ENCODE assay signal across 1 cellular context in the genomic region with DNA sequence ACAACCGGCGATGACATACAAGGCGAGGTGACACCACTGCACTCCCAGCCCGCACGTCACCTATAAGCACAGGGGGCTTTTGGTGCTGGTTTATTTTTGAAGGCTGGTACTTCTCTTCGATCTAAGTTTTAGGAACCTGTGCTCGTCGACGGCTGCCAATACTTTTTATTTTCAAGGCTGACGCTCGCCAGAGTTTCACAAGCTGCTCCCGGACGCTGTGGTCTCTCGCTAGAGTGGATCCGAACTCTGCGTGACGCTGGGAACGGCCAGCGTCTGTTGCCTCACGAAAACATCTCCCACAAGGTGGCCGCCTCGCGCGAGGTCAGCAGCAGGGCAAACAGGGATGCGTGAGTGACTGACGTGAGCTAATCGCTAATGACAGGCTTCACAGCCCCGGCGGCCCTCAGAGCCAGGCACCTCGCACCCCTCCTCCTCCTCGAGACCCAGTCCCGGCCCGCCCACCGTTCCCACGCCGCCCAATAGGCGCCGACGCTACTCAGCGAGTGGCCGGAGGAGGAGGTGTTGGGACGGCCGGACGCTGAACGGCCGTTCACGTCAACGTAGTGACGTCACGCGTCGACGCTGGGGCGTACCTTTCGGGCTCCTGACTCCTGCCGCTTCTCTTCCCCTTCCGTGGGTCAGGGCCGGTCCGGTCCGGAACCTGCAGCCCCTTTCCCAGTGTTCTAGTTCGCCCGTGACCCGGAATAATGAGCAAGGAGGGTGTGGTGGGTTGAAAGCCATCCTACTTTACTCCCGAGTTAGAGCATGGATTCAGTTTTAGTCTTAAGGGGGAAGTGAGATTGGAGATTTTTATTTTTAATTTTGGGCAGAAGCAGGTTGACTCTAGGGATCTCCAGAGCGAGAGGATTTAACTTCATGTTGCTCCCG.
TF ChIP-seq lines count a peak whose summit lies in the region.

A gene (plus strand): TSS at position 621 of the 888 bp plus-strand sequence. CDS start 15,351 bp downstream, outside the sequence.

TF ChIP-seq in HepG2, 621 proteins besides CTCF, POLR2A, EP300 and RAD21 (continued from another document and continues in another):
- TF ChIP-seq, protein P1, sequence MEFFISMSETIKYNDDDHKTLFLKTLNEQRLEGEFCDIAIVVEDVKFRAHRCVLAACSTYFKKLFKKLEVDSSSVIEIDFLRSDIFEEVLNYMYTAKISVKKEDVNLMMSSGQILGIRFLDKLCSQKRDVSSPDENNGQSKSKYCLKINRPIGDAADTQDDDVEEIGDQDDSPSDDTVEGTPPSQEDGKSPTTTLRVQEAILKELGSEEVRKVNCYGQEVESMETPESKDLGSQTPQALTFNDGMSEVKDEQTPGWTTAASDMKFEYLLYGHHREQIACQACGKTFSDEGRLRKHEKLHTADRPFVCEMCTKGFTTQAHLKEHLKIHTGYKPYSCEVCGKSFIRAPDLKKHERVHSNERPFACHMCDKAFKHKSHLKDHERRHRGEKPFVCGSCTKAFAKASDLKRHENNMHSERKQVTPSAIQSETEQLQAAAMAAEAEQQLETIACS (CRISPR knock-in tag; IDR thresholded peaks at IDR 0.05), result no peak
- TF ChIP-seq ZSCAN20 (CRISPR knock-in tag; IDR thresholded peaks at IDR 0.05; ENCODE audit: borderline replicate concordance), result no peak; the same call in 1 of the 2 replicates
- TF ChIP-seq SATB2 (CRISPR knock-in tag; IDR thresholded peaks at IDR 0.05), result no peak
- no peak for TF ChIP-seq IKZF4 (CRISPR knock-in tag; IDR thresholded peaks at IDR 0.05; ENCODE audit: borderline replicate concordance, low read depth, not compliant biosample characterization)
- TF ChIP-seq, protein P2, sequence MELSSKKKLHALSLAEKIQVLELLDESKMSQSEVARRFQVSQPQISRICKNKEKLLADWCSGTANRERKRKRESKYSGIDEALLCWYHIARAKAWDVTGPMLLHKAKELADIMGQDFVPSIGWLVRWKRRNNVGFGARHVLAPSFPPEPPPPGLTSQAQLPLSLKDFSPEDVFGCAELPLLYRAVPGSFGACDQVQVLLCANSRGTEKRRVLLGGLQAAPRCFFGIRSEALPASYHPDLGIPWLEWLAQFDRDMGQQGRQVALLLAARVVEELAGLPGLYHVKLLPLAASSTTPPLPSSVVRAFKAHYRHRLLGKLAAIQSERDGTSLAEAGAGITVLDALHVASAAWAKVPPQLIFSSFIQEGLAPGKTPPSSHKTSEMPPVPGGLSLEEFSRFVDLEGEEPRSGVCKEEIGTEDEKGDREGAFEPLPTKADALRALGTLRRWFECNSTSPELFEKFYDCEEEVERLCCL (CRISPR knock-in tag; IDR thresholded peaks at IDR 0.05; ENCODE audit: borderline replicate concordance), result no peak
- no peak for TF ChIP-seq NFE2 (CRISPR knock-in tag; IDR thresholded peaks at IDR 0.05)
- 0 out of 2 replicates have a peak, but pooled peaks have one; percentile 59 for TF ChIP-seq ZNF292 (CRISPR knock-in tag; IDR thresholded peaks at IDR 0.05; ENCODE audit: borderline replicate concordance, low read depth)
- TF ChIP-seq FOXA1 (IDR thresholded peaks at IDR 0.05), result no peak
- peak; percentile 47 for TF ChIP-seq FOXA1 (CRISPR knock-in tag; IDR thresholded peaks at IDR 0.05)
- no peak for TF ChIP-seq HOXA7 (CRISPR knock-in tag; IDR thresholded peaks at IDR 0.05)
- no peak for TF ChIP-seq SNRNP70 (IDR thresholded peaks at IDR 0.05; ENCODE audit: low read depth, low read length)
- peak; percentile 62; the same call in 1 of the 2 replicates for TF ChIP-seq ARHGAP35 (CRISPR knock-in tag; IDR thresholded peaks at IDR 0.05; ENCODE audit: borderline replicate concordance)
- TF ChIP-seq NCOA1 (CRISPR knock-in tag; IDR thresholded peaks at IDR 0.05), result no peak
- TF ChIP-seq, protein P3, sequence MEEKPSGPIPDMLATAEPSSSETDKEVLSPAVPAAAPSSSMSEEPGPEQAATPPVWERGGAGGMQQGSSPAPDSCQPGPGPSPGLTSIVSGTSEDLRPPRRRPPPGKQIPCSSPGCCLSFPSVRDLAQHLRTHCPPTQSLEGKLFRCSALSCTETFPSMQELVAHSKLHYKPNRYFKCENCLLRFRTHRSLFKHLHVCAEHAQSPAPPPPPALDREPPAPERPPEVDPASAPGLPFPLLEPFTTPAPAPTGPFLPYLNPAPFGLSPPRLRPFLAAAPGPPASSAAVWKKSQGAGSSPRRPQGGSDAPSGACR (CRISPR knock-in tag; IDR thresholded peaks at IDR 0.05), result peak; percentile 82; the same call in 1 of the 2 replicates
- 0 out of 2 replicates have a peak, but pooled peaks have one; percentile 12 for TF ChIP-seq HCFC1 (IDR thresholded peaks at IDR 0.05; ENCODE audit: low read depth, low read length)
- 0 out of 2 replicates have a peak, but pooled peaks have one; percentile 45 for TF ChIP-seq ELF4 (CRISPR knock-in tag; IDR thresholded peaks at IDR 0.05; ENCODE audit: borderline replicate concordance)
- TF ChIP-seq, protein P4, sequence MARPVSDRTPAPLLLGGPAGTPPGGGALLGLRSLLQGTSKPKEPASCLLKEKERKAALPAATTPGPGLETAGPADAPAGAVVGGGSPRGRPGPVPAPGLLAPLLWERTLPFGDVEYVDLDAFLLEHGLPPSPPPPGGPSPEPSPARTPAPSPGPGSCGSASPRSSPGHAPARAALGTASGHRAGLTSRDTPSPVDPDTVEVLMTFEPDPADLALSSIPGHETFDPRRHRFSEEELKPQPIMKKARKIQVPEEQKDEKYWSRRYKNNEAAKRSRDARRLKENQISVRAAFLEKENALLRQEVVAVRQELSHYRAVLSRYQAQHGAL (CRISPR knock-in tag; IDR thresholded peaks at IDR 0.05; ENCODE audit: not compliant biosample characterization), result no peak
- TF ChIP-seq, protein P5, sequence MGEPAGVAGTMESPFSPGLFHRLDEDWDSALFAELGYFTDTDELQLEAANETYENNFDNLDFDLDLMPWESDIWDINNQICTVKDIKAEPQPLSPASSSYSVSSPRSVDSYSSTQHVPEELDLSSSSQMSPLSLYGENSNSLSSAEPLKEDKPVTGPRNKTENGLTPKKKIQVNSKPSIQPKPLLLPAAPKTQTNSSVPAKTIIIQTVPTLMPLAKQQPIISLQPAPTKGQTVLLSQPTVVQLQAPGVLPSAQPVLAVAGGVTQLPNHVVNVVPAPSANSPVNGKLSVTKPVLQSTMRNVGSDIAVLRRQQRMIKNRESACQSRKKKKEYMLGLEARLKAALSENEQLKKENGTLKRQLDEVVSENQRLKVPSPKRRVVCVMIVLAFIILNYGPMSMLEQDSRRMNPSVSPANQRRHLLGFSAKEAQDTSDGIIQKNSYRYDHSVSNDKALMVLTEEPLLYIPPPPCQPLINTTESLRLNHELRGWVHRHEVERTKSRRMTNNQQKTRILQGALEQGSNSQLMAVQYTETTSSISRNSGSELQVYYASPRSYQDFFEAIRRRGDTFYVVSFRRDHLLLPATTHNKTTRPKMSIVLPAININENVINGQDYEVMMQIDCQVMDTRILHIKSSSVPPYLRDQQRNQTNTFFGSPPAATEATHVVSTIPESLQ (CRISPR knock-in tag; conservative IDR thresholded peaks at IDR 0.05), result no peak
- peak; percentile 19 for TF ChIP-seq STAG1 (CRISPR knock-in tag; IDR thresholded peaks at IDR 0.05)
- no peak; the same call in 1 of the 2 replicates for TF ChIP-seq ISL2 (CRISPR knock-in tag; IDR thresholded peaks at IDR 0.05)
- TF ChIP-seq, protein P6, sequence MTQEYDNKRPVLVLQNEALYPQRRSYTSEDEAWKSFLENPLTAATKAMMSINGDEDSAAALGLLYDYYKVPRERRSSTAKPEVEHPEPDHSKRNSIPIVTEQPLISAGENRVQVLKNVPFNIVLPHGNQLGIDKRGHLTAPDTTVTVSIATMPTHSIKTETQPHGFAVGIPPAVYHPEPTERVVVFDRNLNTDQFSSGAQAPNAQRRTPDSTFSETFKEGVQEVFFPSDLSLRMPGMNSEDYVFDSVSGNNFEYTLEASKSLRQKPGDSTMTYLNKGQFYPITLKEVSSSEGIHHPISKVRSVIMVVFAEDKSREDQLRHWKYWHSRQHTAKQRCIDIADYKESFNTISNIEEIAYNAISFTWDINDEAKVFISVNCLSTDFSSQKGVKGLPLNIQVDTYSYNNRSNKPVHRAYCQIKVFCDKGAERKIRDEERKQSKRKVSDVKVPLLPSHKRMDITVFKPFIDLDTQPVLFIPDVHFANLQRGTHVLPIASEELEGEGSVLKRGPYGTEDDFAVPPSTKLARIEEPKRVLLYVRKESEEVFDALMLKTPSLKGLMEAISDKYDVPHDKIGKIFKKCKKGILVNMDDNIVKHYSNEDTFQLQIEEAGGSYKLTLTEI (CRISPR knock-in tag; conservative IDR thresholded peaks at IDR 0.05), result no peak
- no peak for TF ChIP-seq MBD4 (IDR thresholded peaks at IDR 0.05; ENCODE audit: borderline replicate concordance, low read length)
- TF ChIP-seq FIP1L1 (IDR thresholded peaks at IDR 0.05; ENCODE audit: borderline replicate concordance, insufficient read depth, low read depth, low read length), result no peak
- no peak for TF ChIP-seq ZNF460 (CRISPR knock-in tag; IDR thresholded peaks at IDR 0.05; ENCODE audit: borderline replicate concordance)
- TF ChIP-seq RFXAP (CRISPR knock-in tag; IDR thresholded peaks at IDR 0.05; ENCODE audit: borderline replicate concordance), result peak; percentile 70
- TF ChIP-seq ZNF510 (CRISPR knock-in tag; IDR thresholded peaks at IDR 0.05; ENCODE audit: low read depth), result no peak
- TF ChIP-seq TCF12 (IDR thresholded peaks at IDR 0.05), result no peak
- 0 out of 2 replicates have a peak, but pooled peaks have one; percentile 70 for TF ChIP-seq TCF12 (CRISPR knock-in tag; IDR thresholded peaks at IDR 0.05)
- TF ChIP-seq, protein P7, sequence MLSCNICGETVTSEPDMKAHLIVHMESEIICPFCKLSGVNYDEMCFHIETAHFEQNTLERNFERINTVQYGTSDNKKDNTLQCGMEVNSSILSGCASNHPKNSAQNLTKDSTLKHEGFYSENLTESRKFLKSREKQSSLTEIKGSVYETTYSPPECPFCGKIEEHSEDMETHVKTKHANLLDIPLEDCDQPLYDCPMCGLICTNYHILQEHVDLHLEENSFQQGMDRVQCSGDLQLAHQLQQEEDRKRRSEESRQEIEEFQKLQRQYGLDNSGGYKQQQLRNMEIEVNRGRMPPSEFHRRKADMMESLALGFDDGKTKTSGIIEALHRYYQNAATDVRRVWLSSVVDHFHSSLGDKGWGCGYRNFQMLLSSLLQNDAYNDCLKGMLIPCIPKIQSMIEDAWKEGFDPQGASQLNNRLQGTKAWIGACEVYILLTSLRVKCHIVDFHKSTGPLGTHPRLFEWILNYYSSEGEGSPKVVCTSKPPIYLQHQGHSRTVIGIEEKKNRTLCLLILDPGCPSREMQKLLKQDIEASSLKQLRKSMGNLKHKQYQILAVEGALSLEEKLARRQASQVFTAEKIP (CRISPR knock-in tag; IDR thresholded peaks at IDR 0.05; ENCODE audit: borderline replicate concordance), result no peak
- peak; percentile 65 for TF ChIP-seq FOSL2 (CRISPR knock-in tag; IDR thresholded peaks at IDR 0.05)
- TF ChIP-seq PPARG (CRISPR knock-in tag; conservative IDR thresholded peaks at IDR 0.05), result no peak
- no peak for TF ChIP-seq ZNF7 (CRISPR knock-in tag; IDR thresholded peaks at IDR 0.05)
- no peak; the same call in 1 of the 2 replicates for TF ChIP-seq ZKSCAN1 (IDR thresholded peaks at IDR 0.05; ENCODE audit: low read length)
- TF ChIP-seq POLR2AphosphoS2 (IDR thresholded peaks at IDR 0.05; ENCODE audit: low read depth, low read length), result no peak
- no peak for TF ChIP-seq SETDB1 (CRISPR knock-in tag; IDR thresholded peaks at IDR 0.05; ENCODE audit: borderline replicate concordance)
- TF ChIP-seq ATF7 (IDR thresholded peaks at IDR 0.05), result peak; percentile 98
- peak; percentile 91 for TF ChIP-seq ATF7 (CRISPR knock-in tag; IDR thresholded peaks at IDR 0.05)
- no peak for TF ChIP-seq TCF7L2 (IDR thresholded peaks at IDR 0.05; ENCODE audit: low read depth, low read length)
- TF ChIP-seq, protein P8, sequence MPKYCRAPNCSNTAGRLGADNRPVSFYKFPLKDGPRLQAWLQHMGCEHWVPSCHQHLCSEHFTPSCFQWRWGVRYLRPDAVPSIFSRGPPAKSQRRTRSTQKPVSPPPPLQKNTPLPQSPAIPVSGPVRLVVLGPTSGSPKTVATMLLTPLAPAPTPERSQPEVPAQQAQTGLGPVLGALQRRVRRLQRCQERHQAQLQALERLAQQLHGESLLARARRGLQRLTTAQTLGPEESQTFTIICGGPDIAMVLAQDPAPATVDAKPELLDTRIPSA (CRISPR knock-in tag; IDR thresholded peaks at IDR 0.05; ENCODE audit: borderline replicate concordance), result no peak
- no peak for TF ChIP-seq ZNF329 (CRISPR knock-in tag; IDR thresholded peaks at IDR 0.05; ENCODE audit: low read depth)
- peak; percentile 73 for TF ChIP-seq ZMAT3 (CRISPR knock-in tag; conservative IDR thresholded peaks at IDR 0.05)
- TF ChIP-seq SIX1 (CRISPR knock-in tag; IDR thresholded peaks at IDR 0.05; ENCODE audit: borderline replicate concordance), result no peak
- peak; percentile 43 for TF ChIP-seq MYNN (CRISPR knock-in tag; IDR thresholded peaks at IDR 0.05; ENCODE audit: low read depth)
- TF ChIP-seq CBFB (CRISPR knock-in tag; IDR thresholded peaks at IDR 0.05), result peak; percentile 82; the same call in 1 of the 2 replicates
- TF ChIP-seq ZNF10 (CRISPR knock-in tag; IDR thresholded peaks at IDR 0.05; ENCODE audit: borderline replicate concordance, low read depth), result no peak
- TF ChIP-seq ZNF274 (CRISPR knock-in tag; IDR thresholded peaks at IDR 0.05), result peak; percentile 63; the same call in 1 of the 2 replicates
- 0 out of 2 replicates have a peak, but pooled peaks have one; percentile 40 for TF ChIP-seq ETV6 (CRISPR knock-in tag; conservative IDR thresholded peaks at IDR 0.05)
- no peak for TF ChIP-seq MTA3 (CRISPR knock-in tag; IDR thresholded peaks at IDR 0.05)
- no peak for TF ChIP-seq SOX5 (CRISPR knock-in tag; IDR thresholded peaks at IDR 0.05; ENCODE audit: borderline replicate concordance)
- TF ChIP-seq ADNP (CRISPR knock-in tag; IDR thresholded peaks at IDR 0.05), result no peak
- TF ChIP-seq ZNF772 (CRISPR knock-in tag; IDR thresholded peaks at IDR 0.05), result peak; percentile 58; the same call in 1 of the 2 replicates
- no peak for TF ChIP-seq ZNF296 (CRISPR knock-in tag; conservative IDR thresholded peaks at IDR 0.05)
- no peak; the same call in 1 of the 2 replicates for TF ChIP-seq TCF7 (IDR thresholded peaks at IDR 0.05; ENCODE audit: low read depth)
